In the genomic region with DNA sequence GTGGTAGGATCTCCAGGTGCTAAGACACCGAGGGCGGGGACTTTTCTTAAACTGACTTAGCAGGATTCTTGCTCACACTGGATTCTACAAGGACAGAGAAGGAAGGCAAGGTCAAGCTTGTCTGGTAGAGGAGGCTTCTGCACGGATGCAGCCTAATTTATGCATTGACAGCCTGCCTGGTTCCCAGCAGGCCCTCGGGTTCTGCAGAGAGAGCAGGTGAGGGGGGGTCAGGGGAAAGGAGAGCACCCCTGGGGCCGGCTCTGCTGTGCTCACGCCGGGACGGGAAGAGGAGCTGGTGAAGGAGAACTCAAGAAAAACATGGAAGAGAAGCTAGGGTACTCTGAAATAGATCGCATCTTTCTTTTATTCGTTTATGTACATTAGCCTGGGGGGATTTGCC, we compare ENCODE assay signal across 1 cellular context.
TF ChIP-seq lines count a peak whose summit lies in the region.

No MANE protein-coding gene starts in this region.

TF ChIP-seq in HepG2, 621 proteins besides CTCF, POLR2A, EP300 and RAD21:
- TF ChIP-seq SOX5 (CRISPR knock-in tag; IDR thresholded peaks at IDR 0.05; ENCODE audit: borderline replicate concordance) (no peak), NFYB (CRISPR knock-in tag; IDR thresholded peaks at IDR 0.05) (no peak), ZNF605 (CRISPR knock-in tag; IDR thresholded peaks at IDR 0.05) (no peak), ZNF883 (CRISPR knock-in tag; IDR thresholded peaks at IDR 0.05; ENCODE audit: not compliant biosample characterization) (no peak), ZBTB42 (CRISPR knock-in tag; IDR thresholded peaks at IDR 0.05) (no peak), NFE2 (CRISPR knock-in tag; IDR thresholded peaks at IDR 0.05) (no peak), ZFP41 (CRISPR knock-in tag; IDR thresholded peaks at IDR 0.05; ENCODE audit: borderline replicate concordance) (no peak), MTF2 (CRISPR knock-in tag; IDR thresholded peaks at IDR 0.05; ENCODE audit: borderline replicate concordance) (no peak)
- TF ChIP-seq, protein P1, sequence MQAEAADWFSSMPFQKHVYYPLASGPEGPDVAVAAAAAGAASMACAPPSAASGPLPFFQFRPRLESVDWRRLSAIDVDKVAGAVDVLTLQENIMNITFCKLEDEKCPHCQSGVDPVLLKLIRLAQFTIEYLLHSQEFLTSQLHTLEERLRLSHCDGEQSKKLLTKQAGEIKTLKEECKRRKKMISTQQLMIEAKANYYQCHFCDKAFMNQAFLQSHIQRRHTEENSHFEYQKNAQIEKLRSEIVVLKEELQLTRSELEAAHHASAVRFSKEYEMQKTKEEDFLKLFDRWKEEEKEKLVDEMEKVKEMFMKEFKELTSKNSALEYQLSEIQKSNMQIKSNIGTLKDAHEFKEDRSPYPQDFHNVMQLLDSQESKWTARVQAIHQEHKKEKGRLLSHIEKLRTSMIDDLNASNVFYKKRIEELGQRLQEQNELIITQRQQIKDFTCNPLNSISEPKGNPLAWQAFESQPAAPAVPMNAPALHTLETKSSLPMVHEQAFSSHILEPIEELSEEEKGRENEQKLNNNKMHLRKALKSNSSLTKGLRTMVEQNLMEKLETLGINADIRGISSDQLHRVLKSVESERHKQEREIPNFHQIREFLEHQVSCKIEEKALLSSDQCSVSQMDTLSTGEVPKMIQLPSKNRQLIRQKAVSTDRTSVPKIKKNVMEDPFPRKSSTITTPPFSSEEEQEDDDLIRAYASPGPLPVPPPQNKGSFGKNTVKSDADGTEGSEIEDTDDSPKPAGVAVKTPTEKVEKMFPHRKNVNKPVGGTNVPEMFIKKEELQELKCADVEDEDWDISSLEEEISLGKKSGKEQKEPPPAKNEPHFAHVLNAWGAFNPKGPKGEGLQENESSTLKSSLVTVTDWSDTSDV (CRISPR knock-in tag; IDR thresholded peaks at IDR 0.05) = no peak
